In genomic region chr1:54996359-54996868, GRCh38 we compare ENCODE assay signal across 8 cellular contexts. TPM values are rescaled to one million over a fixed set of nuclear protein-coding genes. Genes with fewer than 3 reads are reported as not detected.
DNase-seq lines count a peak whose midpoint lies in the region; ATAC-seq lines count a peak whose summit lies in the region.

No MANE protein-coding gene starts in this region.

- peak; percentile 54 for DNase-seq in GDM1 (lab: John Stamatoyannopoulos, UW)
- DNase-seq in NCI-H2171 (lab: John Stamatoyannopoulos, UW), result peak; percentile 44
- peak; percentile 58 for DNase-seq in activated CD4-positive, alpha-beta T cell treated with anti-CD3 and anti-CD28 coated beads for 1 hour
- peak; percentile 78 for DNase-seq in central memory CD4-positive, alpha-beta T cell
- DNase-seq in kidney tubule cell (ENCODE audit: low spot score), result peak; percentile 75
- peak; percentile 56 to 79 (median 57) for DNase-seq in stimulated activated CD4-positive, alpha-beta T cell treated with anti-CD3 and anti-CD28 coated beads, TNF-alpha, amount 100 ng/mL, for 24 hours (ENCODE audit: low read depth in 3 of 3)
- DNase-seq in mesenteric fat pad (ENCODE audit: low spot score), result no peak

- ATAC-seq in HG02642 (IDR thresholded peaks at IDR 0.05; ENCODE audit: poor library complexity, unreplicated experiment), result peak; percentile 76

RNA-seq across cellular contexts. Expression of gene BSND, which starts 2.3 kb away (rescaled TPM):
- total RNA-seq in mesenteric fat pad, result not detected

RNA-seq across cellular contexts. Expression of gene TMEM61, which starts 16.0 kb away (rescaled TPM):
- not detected for total RNA-seq in mesenteric fat pad

RNA-seq across cellular contexts. Expression of gene PCSK9, which starts 42.9 kb away (rescaled TPM):
- 0.26 TPM for total RNA-seq in mesenteric fat pad
